Comparison of ENCODE assay signal across 16 cellular contexts in the genomic region with DNA sequence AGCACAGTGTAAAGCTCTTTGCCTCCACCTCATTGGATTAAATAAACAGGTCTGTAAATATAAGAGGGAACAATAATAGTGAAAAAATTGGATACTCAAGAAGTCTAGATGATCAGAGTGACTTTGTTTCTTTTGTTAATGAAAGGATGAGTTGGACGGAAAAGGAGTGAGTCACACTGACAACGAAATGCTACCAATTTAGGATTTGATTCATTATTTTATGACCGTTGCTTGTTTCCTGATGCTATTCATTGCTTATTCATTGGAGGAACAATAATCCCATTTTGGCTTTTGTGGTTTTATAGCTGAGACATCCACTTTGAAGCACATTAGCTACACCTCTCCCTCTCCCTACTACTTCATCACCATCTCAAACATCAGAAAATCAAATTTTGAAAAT.
DNase-seq lines count a peak whose midpoint lies in the region; ATAC-seq and TF ChIP-seq lines count a peak whose summit lies in the region.
"Had no signal": no experiment of that assay in that cellular context is flagged by ENCODE, and none has a peak within 500 bp of the region (broad histone marks: within the 10 kb centered on the region; RNA-seq: fewer than 3 reads in every experiment).

No MANE protein-coding gene starts in this region.

- no peak overlapping the region for H3K27ac ChIP-seq in breast epithelium
- no peak overlapping the region for H3K27ac ChIP-seq in adrenal gland
- H3K27ac ChIP-seq: testis had no signal

- TF ChIP-seq POLR2A in breast epithelium (IDR thresholded peaks at IDR 0.05) (no peak), adrenal gland (IDR thresholded peaks at IDR 0.05) (no peak)

- DNase-seq in MCF 10A (ENCODE audit: unreplicated experiment), result peak; percentile 14
- no peak for DNase-seq in breast epithelium (ENCODE audit: low spot score in 2 of 2)
- DNase-seq in SK-MEL-5 (ENCODE audit: low read depth, low spot score), result peak; percentile 81
- peak; percentile 7 for DNase-seq in fibroblast of gingiva (ENCODE audit: low read depth)
- no peak for DNase-seq in adrenal gland
- DNase-seq in T-helper 17 cell, result no peak
- DNase-seq in NCI-H82 (lab: John Stamatoyannopoulos, UW), result no peak
- DNase-seq: activated CD4-positive, CD25-positive, alpha-beta regulatory T cell; activated CD8-positive, alpha-beta memory T cell treated with anti-CD3 and anti-CD28 coated beads, Interleukin-2, amount 50 U/mL, for 4 hours; cortex of kidney; MG63; NCI-H2029 treated with DMSO at 0.1 percent for 48 hours; stimulated activated CD4-positive, alpha-beta T cell treated with anti-CD3 and anti-CD28 coated beads, Interleukin-15, amount 100 ng/mL, for 24 hours; testis had no signal

- ATAC-seq in T-helper 17 cell, result no peak
- no peak for ATAC-seq in GM21619 (IDR thresholded peaks at IDR 0.05; ENCODE audit: unreplicated experiment)

- peaks cover 30% of the 10 kb centered on the region for H3K27me3 Mint-ChIP-seq in MCF 10A (ENCODE audit: insufficient read depth, unreplicated experiment)
- H3K27me3 Mint-ChIP-seq in T-helper 17 cell, result peaks cover 4% of the 10 kb centered on the region

- CTCF ChIA-PET in MCF 10A (lab: Yijun Ruan, JAX), result interaction anchor here (0.6 to 10.1 kb wide), 3 partner anchors 9 to 254 kb away, joined by 4 to 119 read pairs (median 7); no protein-coding TSS in a partner anchor

- H3K36me3 ChIP-seq in breast epithelium (no peaks in the 10 kb centered on the region), adrenal gland (replicated peaks in 1 of 2) (no peaks in the 10 kb centered on the region)
- H3K36me3 ChIP-seq: MG63 had no signal

- intact Hi-C loops in MCF 10A (cut with micrococcal nuclease) (no loop called here), breast epithelium (cut with DNase I; ENCODE audit: low total_unique reads) (loop anchor here (5.0 kb wide), 1 partner anchor 399 kb away; no protein-coding TSS in a partner anchor), adrenal gland (cut with DNase I) (no loop called here)

- no TSS peak for BruUV-seq in MCF 10A (replicated peaks; lab: Mats Ljungman, UMichigan)

- H3K4me3 ChIP-seq in breast epithelium (no peak overlapping the region), adrenal gland (no peak overlapping the region)
- H3K4me3 ChIP-seq: MG63, testis had no signal

- peaks cover 6% of the 10 kb centered on the region for H3K9me3 Mint-ChIP-seq in MCF 10A (ENCODE audit: unreplicated experiment)

- H3K4me1 Mint-ChIP-seq in MCF 10A (ENCODE audit: insufficient read depth, unreplicated experiment) (no peaks in the 10 kb centered on the region), T-helper 17 cell (peaks cover 2% of the 10 kb centered on the region)
- H3K4me1 Mint-ChIP-seq: activated naive CD4-positive, alpha-beta T cell treated with anti-CD3 and anti-CD28 coated beads, Interleukin-2, amount 50 U/mL, for 24 hours had no signal

- H3K4me1 ChIP-seq in breast epithelium (no peaks in the 10 kb centered on the region), adrenal gland (replicated peaks in 1 of 2) (no peaks in the 10 kb centered on the region)
- H3K4me1 ChIP-seq: testis had no signal

- H3K36me3 Mint-ChIP-seq in MCF 10A (ENCODE audit: insufficient read depth, unreplicated experiment) (no peaks in the 10 kb centered on the region), T-helper 17 cell (ENCODE audit: low read depth) (no peaks in the 10 kb centered on the region)
- H3K36me3 Mint-ChIP-seq: activated naive CD4-positive, alpha-beta T cell treated with anti-CD3 and anti-CD28 coated beads, Interleukin-2, amount 50 U/mL, for 24 hours had no signal

- 12 to 39% (median 27%) methylated on average over 3 of the region's 3 CpGs for WGBS in adrenal gland, 4 donors

- H3K27ac Mint-ChIP-seq in MCF 10A (ENCODE audit: low read depth, unreplicated experiment) (no peak overlapping the region), T-helper 17 cell (no peak overlapping the region)
- H3K27ac Mint-ChIP-seq: activated naive CD4-positive, alpha-beta T cell treated with anti-CD3 and anti-CD28 coated beads, Interleukin-2, amount 50 U/mL, for 24 hours had no signal

- H3K27me3 ChIP-seq in breast epithelium (peaks cover 0 to 20% of the 10 kb centered on the region in 2 donors), adrenal gland (peaks cover 8% of the 10 kb centered on the region)
- H3K27me3 ChIP-seq: MG63, testis had no signal

- TF ChIP-seq CTCF in MCF 10A (IDR thresholded peaks at IDR 0.05; ENCODE audit: unreplicated experiment) (no peak), breast epithelium (IDR thresholded peaks at IDR 0.05) (no peak), adrenal gland (IDR thresholded peaks at IDR 0.05) (no peak)

- H3K9me3 ChIP-seq in breast epithelium, result peaks cover 0 to 9% of the 10 kb centered on the region in 2 donors
- H3K9me3 ChIP-seq in adrenal gland (replicated peaks in 1 of 3), result no peaks in the 10 kb centered on the region
- H3K9me3 ChIP-seq in T-helper 17 cell (ENCODE audit: control insufficient read depth, low read length, poor library complexity, severe bottlenecking), result no peaks in the 10 kb centered on the region
- H3K9me3 ChIP-seq: MG63, testis had no signal

- in situ Hi-C loops in SK-MEL-5 (cut with HindIII; ENCODE audit: low pct_unique_long_range_greater_than_20kb, low sequenced_read_pairs), result no loop called here

- POLR2A ChIA-PET in MCF 10A (lab: Yijun Ruan, JAX), result no interaction called here

- H3K4me3 Mint-ChIP-seq in MCF 10A (ENCODE audit: unreplicated experiment) (no peak overlapping the region), T-helper 17 cell (no peak overlapping the region)
- H3K4me3 Mint-ChIP-seq: activated naive CD4-positive, alpha-beta T cell treated with anti-CD3 and anti-CD28 coated beads, Interleukin-2, amount 50 U/mL, for 24 hours had no signal

Comparison
In these comparisons a context has a peak if more than half of its experiments do, and no peak if none do; other contexts are left out.
1. DNase-seq: peak in MCF 10A (single experiment), SK-MEL-5 (single experiment) and fibroblast of gingiva (single experiment); none in breast epithelium (0 of 2), adrenal gland (0 of 7), T-helper 17 cell (0 of 3) and NCI-H82 (single experiment).